ENCODE assay signal across 11 cellular contexts in genomic region chr2:174610243-174610995, GRCh38. TPM values are rescaled to one million over a fixed set of nuclear protein-coding genes. Genes with fewer than 3 reads are reported as not detected.
DNase-seq lines count a peak whose midpoint lies in the region; ATAC-seq and TF ChIP-seq lines count a peak whose summit lies in the region.
"Had no signal": no experiment of that assay in that cellular context is flagged by ENCODE, and none has a peak within 500 bp of the region (broad histone marks: within the 10 kb centered on the region; RNA-seq: fewer than 3 reads in every experiment).

No MANE protein-coding gene starts in this region.

- peak overlapping the region; percentile 47 for H3K4me3 Mint-ChIP-seq in activated B cell treated with CpG ODN at 0.5 μM for 24 hours
- H3K4me3 Mint-ChIP-seq in naive thymus-derived CD4-positive, alpha-beta T cell = peak overlapping the region in 6 of 10 donors; percentile 5 to 77 (median 60)

- H3K27me3 Mint-ChIP-seq in activated B cell treated with CpG ODN at 0.5 μM for 24 hours = no peaks in the 10 kb centered on the region
- H3K27me3 Mint-ChIP-seq in naive thymus-derived CD4-positive, alpha-beta T cell = no peaks in the 10 kb centered on the region

- H3K79me2 ChIP-seq in DOHH2 (ENCODE audit: control insufficient read depth, low read length) = peaks cover 24% of the 10 kb centered on the region

- peaks cover 94% of the 10 kb centered on the region for H3K4me1 ChIP-seq in DOHH2 (ENCODE audit: control insufficient read depth, low read length)
- H3K4me1 ChIP-seq in naive thymus-derived CD4-positive, alpha-beta T cell (ENCODE audit: control insufficient read depth in 2 of 2, insufficient read depth in 2 of 2, low read length in 2 of 2) = peaks cover 45 to 52% of the 10 kb centered on the region in 2 donors

- H3K4me1 Mint-ChIP-seq in activated B cell treated with CpG ODN at 0.5 μM for 24 hours = peaks cover 94% of the 10 kb centered on the region
- H3K4me1 Mint-ChIP-seq in naive thymus-derived CD4-positive, alpha-beta T cell = peaks cover 61 to 99% (median 97%) of the 10 kb centered on the region in 7 donors

- no peaks in the 10 kb centered on the region for H3K27me3 ChIP-seq in DOHH2 (ENCODE audit: control insufficient read depth, low read length)
- H3K27me3 ChIP-seq in naive thymus-derived CD4-positive, alpha-beta T cell (ENCODE audit: control insufficient read depth in 2 of 2, insufficient read depth in 2 of 2, low read length in 2 of 2) = no peaks in the 10 kb centered on the region

- CTCF ChIA-PET in activated B cell treated with CpG ODN at 0.5 μM for 24 hours (lab: Charles Lee) = interaction anchor here (0.6 to 3.5 kb wide), 8 partner anchors 10 to 87 kb away, joined by 3 to 16 read pairs (median 4); no protein-coding TSS in a partner anchor
- CTCF ChIA-PET in naive thymus-derived CD4-positive, alpha-beta T cell (lab: Charles Lee) = interaction anchor here (0.6 to 21.2 kb wide), 4 partner anchors 13 to 140 kb away, joined by 3 to 223 read pairs (median 4); partner anchors contain the start of gene WIPF1

- DNase-seq in activated B cell treated with CpG ODN at 0.5 μM for 24 hours (no peak), C1 segment of cervical spinal cord (lab: John Stamatoyannopoulos, UW) (no peak)
- DNase-seq in naive thymus-derived CD4-positive, alpha-beta T cell = no peak
- DNase-seq: DMS79 treated with DMSO at 0.1 percent for 48 hours; mesendoderm; stimulated activated CD4-positive, alpha-beta T cell treated with anti-CD3 and anti-CD28 coated beads, Interleukin-4, amount 100 ng/mL, for 1 hour had no signal

- peaks cover 29% of the 10 kb centered on the region for H3K36me3 Mint-ChIP-seq in activated B cell treated with CpG ODN at 0.5 μM for 24 hours (ENCODE audit: low read depth)
- H3K36me3 Mint-ChIP-seq in naive thymus-derived CD4-positive, alpha-beta T cell = peaks cover 0 to 48% (median 10%) of the 10 kb centered on the region in 5 donors

- H3K27ac ChIP-seq in DOHH2 (ENCODE audit: low read depth, low read length) = peak overlapping the region; percentile 76
- H3K27ac ChIP-seq in naive thymus-derived CD4-positive, alpha-beta T cell (ENCODE audit: low read depth, low read length) = peak overlapping the region; percentile 75

- no peaks in the 10 kb centered on the region for H3K9me3 ChIP-seq in DOHH2 (ENCODE audit: control insufficient read depth, insufficient read depth, low read length)
- H3K9me3 ChIP-seq in naive thymus-derived CD4-positive, alpha-beta T cell (ENCODE audit: control insufficient read depth in 2 of 3, low read length in 3 of 3) = no peaks in the 10 kb centered on the region

- intact Hi-C loops in activated B cell treated with CpG ODN at 0.5 μM for 24 hours (cut with micrococcal nuclease) = no loop called here
- intact Hi-C loops in naive thymus-derived CD4-positive, alpha-beta T cell (cut with micrococcal nuclease) = no loop called here

- peak overlapping the region; percentile 95 for H3K27ac Mint-ChIP-seq in activated B cell treated with CpG ODN at 0.5 μM for 24 hours
- peak overlapping the region; percentile 78 to 96 (median 92) for H3K27ac Mint-ChIP-seq in naive thymus-derived CD4-positive, alpha-beta T cell

- no peaks in the 10 kb centered on the region for H3K9me3 Mint-ChIP-seq in activated B cell treated with CpG ODN at 0.5 μM for 24 hours
- H3K9me3 Mint-ChIP-seq in naive thymus-derived CD4-positive, alpha-beta T cell = no peaks in the 10 kb centered on the region

- H3K36me3 ChIP-seq in DOHH2 (ENCODE audit: control insufficient read depth, low read length) = peaks cover 7% of the 10 kb centered on the region
- H3K36me3 ChIP-seq in naive thymus-derived CD4-positive, alpha-beta T cell (ENCODE audit: control insufficient read depth in 2 of 3, insufficient read depth in 3 of 3, low read length in 3 of 3) = peaks cover 0 to 10% (median 0%) of the 10 kb centered on the region in 3 experiments

- H3F3A ChIP-seq in DOHH2 (ENCODE audit: control insufficient read depth, insufficient read depth) = peaks cover 12% of the 10 kb centered on the region

- peak overlapping the region; percentile 76 for H3K4me2 ChIP-seq in DOHH2 (ENCODE audit: low read length)

- ATAC-seq in HG02870 (IDR thresholded peaks at IDR 0.05; ENCODE audit: unreplicated experiment) (peak; percentile 25), activated B cell treated with CpG ODN at 0.5 μM for 24 hours (ENCODE audit: low read depth) (no peak), GM18868 (IDR thresholded peaks at IDR 0.05; ENCODE audit: unreplicated experiment) (no peak), HG02938 (IDR thresholded peaks at IDR 0.05; ENCODE audit: unreplicated experiment) (no peak)
- ATAC-seq in naive thymus-derived CD4-positive, alpha-beta T cell = no peak
- ATAC-seq in activated CD4-positive, CD25-positive, alpha-beta regulatory T cell treated with anti-CD3 and anti-CD28 coated beads, Interleukin-2, amount 50 U/mL, for 24 hours = no peak

- H3K4me3 ChIP-seq in DOHH2 (ENCODE audit: low read length) = peak overlapping the region; percentile 59
- H3K4me3 ChIP-seq in naive thymus-derived CD4-positive, alpha-beta T cell (ENCODE audit: low read length) = no peak overlapping the region

- no peaks in the 10 kb centered on the region for H4K20me1 ChIP-seq in DOHH2 (ENCODE audit: control insufficient read depth, insufficient read depth, low read depth, low read length)

- TF ChIP-seq CTCF in DOHH2 (IDR thresholded peaks at IDR 0.05; ENCODE audit: low read depth, low read length, poor library complexity, severe bottlenecking) (no peak), activated B cell treated with CpG ODN at 0.5 μM for 24 hours (IDR thresholded peaks at IDR 0.05) (no peak)

- POLR2A ChIA-PET in activated B cell treated with CpG ODN at 0.5 μM for 24 hours (lab: Charles Lee) = interaction anchor here (0.6 to 12.6 kb wide), 7 partner anchors 13 to 176 kb away, joined by 3 to 301 read pairs (median 6); partner anchors contain the start of gene WIPF1
- POLR2A ChIA-PET in naive thymus-derived CD4-positive, alpha-beta T cell (lab: Charles Lee) = interaction anchor here (0.6 to 13.0 kb wide), 10 partner anchors 13 to 118 kb away, joined by 3 to 102 read pairs (median 3); partner anchors contain the start of gene WIPF1

- no peaks in the 10 kb centered on the region for H3K9me2 ChIP-seq in DOHH2 (replicated peaks; ENCODE audit: control insufficient read depth, low read length)

RNA-seq across cellular contexts. Expression of gene WIPF1, which starts 12.8 kb away (rescaled TPM):
- total RNA-seq in activated B cell treated with CpG ODN at 0.5 μM for 24 hours = 293 TPM in 2 replicates
- 100 to 1,000 TPM; 272 to 514 (median 397) TPM for total RNA-seq in naive thymus-derived CD4-positive, alpha-beta T cell
- 100 to 1,000 TPM in 1 of 2 donors, 10 to 100 TPM in 1; 92.3 to 103 TPM for polyA plus RNA-seq in naive thymus-derived CD4-positive, alpha-beta T cell
